ENCODE assay signal across 1 cellular context in genomic region chr1:232548651-232549050, GRCh38.
TF ChIP-seq lines count a peak whose summit lies in the region.

No MANE protein-coding gene starts in this region.

TF ChIP-seq in HEK293, 187 proteins besides CTCF, POLR2A, EP300 and RAD21 (continued from another document):
- no peak for TF ChIP-seq ZNF18 (tag by site-specific recombination; IDR thresholded peaks at IDR 0.05)
